Comparison of ENCODE assay signal across 1 cellular context in the genomic region with DNA sequence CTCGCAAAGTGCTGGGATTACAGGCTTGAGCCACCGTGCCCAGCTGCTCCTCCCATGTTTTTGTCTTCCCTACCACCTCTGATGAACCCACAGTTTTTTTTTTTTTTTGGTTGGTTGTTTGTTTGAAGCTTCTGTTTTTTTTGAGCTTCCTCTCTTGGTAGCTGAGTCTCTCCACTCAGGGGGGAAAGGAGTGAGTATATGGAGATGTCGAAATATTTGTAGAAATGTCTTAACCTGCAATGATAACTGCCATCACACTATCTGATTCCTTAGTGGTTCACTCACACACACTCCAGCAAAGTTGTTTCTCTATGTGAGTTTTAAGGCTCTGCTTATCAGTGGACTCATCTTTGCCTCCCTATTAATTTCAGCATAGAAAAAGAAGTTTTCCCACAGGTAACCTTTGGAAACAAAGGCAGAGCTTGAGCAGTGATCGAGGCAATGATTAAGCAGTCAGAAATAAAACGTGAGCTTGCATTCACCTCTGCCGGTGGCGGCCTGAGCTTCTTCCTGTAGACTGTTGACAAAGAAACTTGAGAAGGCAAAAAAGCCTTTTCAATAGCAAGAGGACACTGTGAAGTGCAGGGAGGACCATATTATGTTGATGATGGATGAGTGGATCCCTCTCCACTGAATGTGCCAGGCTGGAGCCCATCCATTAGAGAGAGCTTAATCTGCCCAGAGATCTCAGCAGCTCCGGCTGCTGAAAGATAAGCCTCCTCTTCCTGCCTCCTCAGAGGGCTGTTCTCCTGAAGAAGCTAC.
A peak's percentile ranks its signal among the peaks of the same experiment; 100 is the strongest.
TF ChIP-seq lines count a peak whose summit lies in the region.

No MANE protein-coding gene starts in this region.

TF ChIP-seq in HepG2, 621 proteins besides CTCF, POLR2A, EP300 and RAD21 (continued from another document):
- no peak for TF ChIP-seq ZNF350 (CRISPR knock-in tag; IDR thresholded peaks at IDR 0.05; ENCODE audit: borderline replicate concordance, low read depth)
- no peak for TF ChIP-seq ZNF234 (CRISPR knock-in tag; conservative IDR thresholded peaks at IDR 0.05)
- no peak for TF ChIP-seq FOXA1 (IDR thresholded peaks at IDR 0.05)
- TF ChIP-seq FOXA1 (CRISPR knock-in tag; IDR thresholded peaks at IDR 0.05) = peak; percentile 47
- no peak for TF ChIP-seq ETV6 (CRISPR knock-in tag; conservative IDR thresholded peaks at IDR 0.05)
- TF ChIP-seq PAF1 (CRISPR knock-in tag; IDR thresholded peaks at IDR 0.05) = no peak
- TF ChIP-seq TBL1XR1 (IDR thresholded peaks at IDR 0.05; ENCODE audit: borderline replicate concordance, low read length, partially characterized antibody) = no peak
- TF ChIP-seq ZNF674 (CRISPR knock-in tag; IDR thresholded peaks at IDR 0.05; ENCODE audit: low read depth) = no peak
- TF ChIP-seq ZNF136 (CRISPR knock-in tag; IDR thresholded peaks at IDR 0.05; ENCODE audit: low read depth) = no peak
- no peak for TF ChIP-seq MBNL3 (CRISPR knock-in tag; conservative IDR thresholded peaks at IDR 0.05)
- TF ChIP-seq ZNF160 (CRISPR knock-in tag; IDR thresholded peaks at IDR 0.05) = no peak
- TF ChIP-seq, protein P1, sequence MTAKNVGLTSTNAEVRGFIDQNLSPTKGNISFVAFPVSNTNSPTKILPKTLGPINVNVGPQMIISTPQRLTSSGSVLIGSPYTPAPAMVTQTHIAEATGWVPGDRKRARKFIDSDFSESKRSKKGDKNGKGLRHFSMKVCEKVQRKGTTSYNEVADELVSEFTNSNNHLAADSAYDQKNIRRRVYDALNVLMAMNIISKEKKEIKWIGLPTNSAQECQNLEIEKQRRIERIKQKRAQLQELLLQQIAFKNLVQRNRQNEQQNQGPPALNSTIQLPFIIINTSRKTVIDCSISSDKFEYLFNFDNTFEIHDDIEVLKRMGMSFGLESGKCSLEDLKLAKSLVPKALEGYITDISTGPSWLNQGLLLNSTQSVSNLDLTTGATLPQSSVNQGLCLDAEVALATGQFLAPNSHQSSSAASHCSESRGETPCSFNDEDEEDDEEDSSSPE (CRISPR knock-in tag; IDR thresholded peaks at IDR 0.05) = no peak
- no peak for TF ChIP-seq GABPB1 (CRISPR knock-in tag; IDR thresholded peaks at IDR 0.05)
- TF ChIP-seq SIX1 (CRISPR knock-in tag; IDR thresholded peaks at IDR 0.05; ENCODE audit: borderline replicate concordance) = peak; percentile 95
- no peak for TF ChIP-seq JDP2 (CRISPR knock-in tag; IDR thresholded peaks at IDR 0.05; ENCODE audit: borderline replicate concordance)
- TF ChIP-seq ZNF263 (CRISPR knock-in tag; IDR thresholded peaks at IDR 0.05) = peak; percentile 84
- TF ChIP-seq, protein P2, sequence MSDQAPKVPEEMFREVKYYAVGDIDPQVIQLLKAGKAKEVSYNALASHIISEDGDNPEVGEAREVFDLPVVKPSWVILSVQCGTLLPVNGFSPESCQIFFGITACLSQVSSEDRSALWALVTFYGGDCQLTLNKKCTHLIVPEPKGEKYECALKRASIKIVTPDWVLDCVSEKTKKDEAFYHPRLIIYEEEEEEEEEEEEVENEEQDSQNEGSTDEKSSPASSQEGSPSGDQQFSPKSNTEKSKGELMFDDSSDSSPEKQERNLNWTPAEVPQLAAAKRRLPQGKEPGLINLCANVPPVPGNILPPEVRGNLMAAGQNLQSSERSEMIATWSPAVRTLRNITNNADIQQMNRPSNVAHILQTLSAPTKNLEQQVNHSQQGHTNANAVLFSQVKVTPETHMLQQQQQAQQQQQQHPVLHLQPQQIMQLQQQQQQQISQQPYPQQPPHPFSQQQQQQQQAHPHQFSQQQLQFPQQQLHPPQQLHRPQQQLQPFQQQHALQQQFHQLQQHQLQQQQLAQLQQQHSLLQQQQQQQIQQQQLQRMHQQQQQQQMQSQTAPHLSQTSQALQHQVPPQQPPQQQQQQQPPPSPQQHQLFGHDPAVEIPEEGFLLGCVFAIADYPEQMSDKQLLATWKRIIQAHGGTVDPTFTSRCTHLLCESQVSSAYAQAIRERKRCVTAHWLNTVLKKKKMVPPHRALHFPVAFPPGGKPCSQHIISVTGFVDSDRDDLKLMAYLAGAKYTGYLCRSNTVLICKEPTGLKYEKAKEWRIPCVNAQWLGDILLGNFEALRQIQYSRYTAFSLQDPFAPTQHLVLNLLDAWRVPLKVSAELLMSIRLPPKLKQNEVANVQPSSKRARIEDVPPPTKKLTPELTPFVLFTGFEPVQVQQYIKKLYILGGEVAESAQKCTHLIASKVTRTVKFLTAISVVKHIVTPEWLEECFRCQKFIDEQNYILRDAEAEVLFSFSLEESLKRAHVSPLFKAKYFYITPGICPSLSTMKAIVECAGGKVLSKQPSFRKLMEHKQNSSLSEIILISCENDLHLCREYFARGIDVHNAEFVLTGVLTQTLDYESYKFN (CRISPR knock-in tag; conservative IDR thresholded peaks at IDR 0.05) = no peak
- no peak for TF ChIP-seq ZFX (CRISPR knock-in tag; IDR thresholded peaks at IDR 0.05; ENCODE audit: low read depth)
- no peak for TF ChIP-seq ZNF549 (CRISPR knock-in tag; IDR thresholded peaks at IDR 0.05)
- TF ChIP-seq, protein P3, sequence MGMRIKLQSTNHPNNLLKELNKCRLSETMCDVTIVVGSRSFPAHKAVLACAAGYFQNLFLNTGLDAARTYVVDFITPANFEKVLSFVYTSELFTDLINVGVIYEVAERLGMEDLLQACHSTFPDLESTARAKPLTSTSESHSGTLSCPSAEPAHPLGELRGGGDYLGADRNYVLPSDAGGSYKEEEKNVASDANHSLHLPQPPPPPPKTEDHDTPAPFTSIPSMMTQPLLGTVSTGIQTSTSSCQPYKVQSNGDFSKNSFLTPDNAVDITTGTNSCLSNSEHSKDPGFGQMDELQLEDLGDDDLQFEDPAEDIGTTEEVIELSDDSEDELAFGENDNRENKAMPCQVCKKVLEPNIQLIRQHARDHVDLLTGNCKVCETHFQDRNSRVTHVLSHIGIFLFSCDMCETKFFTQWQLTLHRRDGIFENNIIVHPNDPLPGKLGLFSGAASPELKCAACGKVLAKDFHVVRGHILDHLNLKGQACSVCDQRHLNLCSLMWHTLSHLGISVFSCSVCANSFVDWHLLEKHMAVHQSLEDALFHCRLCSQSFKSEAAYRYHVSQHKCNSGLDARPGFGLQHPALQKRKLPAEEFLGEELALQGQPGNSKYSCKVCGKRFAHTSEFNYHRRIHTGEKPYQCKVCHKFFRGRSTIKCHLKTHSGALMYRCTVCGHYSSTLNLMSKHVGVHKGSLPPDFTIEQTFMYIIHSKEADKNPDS (CRISPR knock-in tag; IDR thresholded peaks at IDR 0.05) = no peak
- TF ChIP-seq ZNF205 (CRISPR knock-in tag; IDR thresholded peaks at IDR 0.05) = no peak
